ENCODE assay signal across 12 cellular contexts in the genomic region with DNA sequence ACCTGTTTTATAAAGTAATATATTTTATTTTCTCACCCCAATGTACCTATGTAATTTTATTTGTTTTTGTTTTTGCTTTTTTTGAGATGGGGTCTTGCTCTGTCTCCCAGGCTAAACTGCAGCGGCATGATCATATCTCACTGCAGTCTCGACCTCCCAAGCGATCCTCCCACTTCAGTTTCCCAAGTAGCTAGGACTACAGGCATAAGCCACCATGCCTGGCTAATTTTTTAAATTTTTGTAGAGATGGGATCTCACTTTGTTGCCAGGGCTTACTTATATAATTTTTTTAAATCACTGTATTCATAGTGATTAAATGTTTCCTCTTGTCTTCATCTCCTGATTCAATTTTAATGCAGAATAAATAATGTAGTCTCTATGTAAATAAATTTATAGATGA. TPM values are rescaled to one million over a fixed set of nuclear protein-coding genes. Genes with fewer than 3 reads are reported as not detected.
"Had no signal": no experiment of that assay in that cellular context is flagged by ENCODE, and none has a peak within 500 bp of the region (broad histone marks: within the 10 kb centered on the region; RNA-seq: fewer than 3 reads in every experiment).

No MANE protein-coding gene starts in this region.

- FAIRE-seq: HTR-8/SVneo, K562 had no signal

- ATAC-seq: HCT116, K562 had no signal

- H3K27ac ChIP-seq: GM23248 had no signal

- H3K4me3 ChIP-seq: GM23248, HAP-1, K562 had no signal

- H3K9ac ChIP-seq: GM23248 had no signal

- DNase-seq: GM23248, GOT3, H7, HFFc6, IMR-90, KG1 had no signal

- H3K9me3 ChIP-seq: HAP-1 had no signal

- H2AFZ ChIP-seq: GM23248 had no signal

RNA-seq across cellular contexts. Expression of a gene that starts 13.2 kb away (rescaled TPM):
- total RNA-seq: GM23248, H4, H7, HFFc6, HT-29, IMR-90, K562 had no signal
- polyA plus RNA-seq: IMR-90 had no signal
